ENCODE assay signal across 8 cellular contexts in genomic region chr1:162070094-162070748, GRCh38. TPM values are rescaled to one million over a fixed set of nuclear protein-coding genes. Genes with fewer than 3 reads are reported as not detected.
DNase-seq lines count a peak whose midpoint lies in the region; ATAC-seq and TF ChIP-seq lines count a peak whose summit lies in the region.

No MANE protein-coding gene starts in this region.

- H3K4me3 ChIP-seq in HUES6 (ENCODE audit: low read depth, low read length) (peak overlapping the region; percentile 85), iPS-15b (ENCODE audit: low read depth, low read length) (peak overlapping the region; percentile 75), skeletal muscle tissue (ENCODE audit: low read length in 3 of 3) (peak overlapping the region; percentile 54 to 75 (median 72))

- H3K9me3 ChIP-seq in HUES6 (ENCODE audit: control insufficient read depth, insufficient read depth, low read depth, low read length) (peaks cover 9% of the 10 kb centered on the region), iPS-15b (ENCODE audit: control insufficient read depth, insufficient read depth, low read length) (peaks cover 6% of the 10 kb centered on the region), skeletal muscle tissue (ENCODE audit: control insufficient read depth in 3 of 3, low read length in 3 of 3) (no peaks in the 10 kb centered on the region)

- H3K4me1 Mint-ChIP-seq in Calu3 (ENCODE audit: low read depth, unreplicated experiment) = peaks cover 33% of the 10 kb centered on the region
- no peaks in the 10 kb centered on the region for H3K4me1 Mint-ChIP-seq in activated T-helper 1 cell treated with anti-CD3 and anti-CD28 coated beads, Interleukin-12 subunit alpha, Interleukin-12 subunit beta, Interleukin-2, Interleukin-4 antibody, amounts not matched to agents 30 ng/mL and 10 ng/mL and 1 ng/mL, durations not matched to agents 14 hours and 24 hours and 36 hours (ENCODE audit: low read depth)

- no peaks in the 10 kb centered on the region for H3K27me3 Mint-ChIP-seq in Calu3 (ENCODE audit: unreplicated experiment)
- peaks cover 53% of the 10 kb centered on the region for H3K27me3 Mint-ChIP-seq in activated T-helper 1 cell treated with anti-CD3 and anti-CD28 coated beads, Interleukin-12 subunit alpha, Interleukin-12 subunit beta, Interleukin-2, Interleukin-4 antibody, amounts not matched to agents 30 ng/mL and 10 ng/mL and 1 ng/mL, durations not matched to agents 14 hours and 24 hours and 36 hours (ENCODE audit: insufficient read depth)

- peak overlapping the region; percentile 72 for H3K9ac ChIP-seq in HUES6 (ENCODE audit: low read length)
- H3K9ac ChIP-seq in iPS-15b (ENCODE audit: low read depth, low read length) = peak overlapping the region; percentile 40
- peak overlapping the region; percentile 53 to 76 (median 59) for H3K9ac ChIP-seq in skeletal muscle tissue (ENCODE audit: low read depth in 1 of 3, low read length in 3 of 3)

- H3K27ac Mint-ChIP-seq in Calu3 (ENCODE audit: unreplicated experiment) = no peak overlapping the region
- H3K27ac Mint-ChIP-seq in activated T-helper 1 cell treated with anti-CD3 and anti-CD28 coated beads, Interleukin-12 subunit alpha, Interleukin-12 subunit beta, Interleukin-2, Interleukin-4 antibody, amounts not matched to agents 30 ng/mL and 10 ng/mL and 1 ng/mL, durations not matched to agents 14 hours and 24 hours and 36 hours = no peak overlapping the region

- CTCF ChIA-PET in Calu3 (lab: Charles Lee) = interaction anchor here (0.6 to 1.6 kb wide), 11 partner anchors 11 to 215 kb away, joined by 3 to 8 read pairs (median 4); no protein-coding TSS in a partner anchor

- H3K27me3 ChIP-seq in HUES6 (ENCODE audit: control insufficient read depth, insufficient read depth, low read length) (peaks cover 6% of the 10 kb centered on the region; the same call in 1 of the 2 replicates), iPS-15b (ENCODE audit: control insufficient read depth, insufficient read depth, low read length) (no peaks in the 10 kb centered on the region), skeletal muscle tissue (ENCODE audit: control insufficient read depth in 3 of 3, insufficient read depth in 3 of 3, low read length in 3 of 3) (peaks cover 11 to 32% (median 13%) of the 10 kb centered on the region in 3 donors)

- no peak for TF ChIP-seq CTCF in Calu3 (IDR thresholded peaks at IDR 0.05; ENCODE audit: unreplicated experiment)

- H3K9me3 Mint-ChIP-seq in Calu3 (ENCODE audit: low read depth, unreplicated experiment) = no peaks in the 10 kb centered on the region
- H3K9me3 Mint-ChIP-seq in activated T-helper 1 cell treated with anti-CD3 and anti-CD28 coated beads, Interleukin-12 subunit alpha, Interleukin-12 subunit beta, Interleukin-2, Interleukin-4 antibody, amounts not matched to agents 30 ng/mL and 10 ng/mL and 1 ng/mL, durations not matched to agents 14 hours and 24 hours and 36 hours = no peaks in the 10 kb centered on the region

- BruUV-seq in Calu3 (replicated peaks; lab: Mats Ljungman, UMichigan) = no TSS peak

- intact Hi-C loops in Calu3 (cut with micrococcal nuclease; ENCODE audit: unreplicated experiment) = loop anchor here (5.0 kb wide), 1 partner anchor 152 kb away; no protein-coding TSS in a partner anchor
- intact Hi-C loops in activated T-helper 1 cell treated with anti-CD3 and anti-CD28 coated beads, Interleukin-12 subunit alpha, Interleukin-12 subunit beta, Interleukin-2, Interleukin-4 antibody, amounts not matched to agents 30 ng/mL and 10 ng/mL and 1 ng/mL, durations not matched to agents 14 hours and 24 hours and 36 hours (cut with micrococcal nuclease) = no loop called here

- ATAC-seq in HG02610 (IDR thresholded peaks at IDR 0.05; ENCODE audit: unreplicated experiment) (no peak), GM18868 (IDR thresholded peaks at IDR 0.05; ENCODE audit: unreplicated experiment) (no peak), HG02884 (IDR thresholded peaks at IDR 0.05; ENCODE audit: unreplicated experiment) (no peak)

- H3K27ac ChIP-seq in HUES6 (ENCODE audit: low read depth, low read length) (no peak overlapping the region), skeletal muscle tissue (ENCODE audit: low read depth, low read length) (no peak overlapping the region)

- H3K36me3 ChIP-seq in HUES6 (ENCODE audit: control insufficient read depth, insufficient read depth, low read length) = peaks cover 9% of the 10 kb centered on the region
- H3K36me3 ChIP-seq in iPS-15b (ENCODE audit: control insufficient read depth, insufficient read depth, low read length) = peaks cover 5% of the 10 kb centered on the region
- no peaks in the 10 kb centered on the region for H3K36me3 ChIP-seq in skeletal muscle tissue (ENCODE audit: control insufficient read depth in 3 of 3, insufficient read depth in 3 of 3, low read length in 3 of 3)

- H3K4me3 Mint-ChIP-seq in Calu3 (ENCODE audit: low read depth, unreplicated experiment) = peak overlapping the region; percentile 86
- peak overlapping the region; percentile 80 for H3K4me3 Mint-ChIP-seq in activated T-helper 1 cell treated with anti-CD3 and anti-CD28 coated beads, Interleukin-12 subunit alpha, Interleukin-12 subunit beta, Interleukin-2, Interleukin-4 antibody, amounts not matched to agents 30 ng/mL and 10 ng/mL and 1 ng/mL, durations not matched to agents 14 hours and 24 hours and 36 hours

- H3K4me1 ChIP-seq in HUES6 (ENCODE audit: control insufficient read depth, insufficient read depth, low read length) (peaks cover 27% of the 10 kb centered on the region), iPS-15b (ENCODE audit: control insufficient read depth, insufficient read depth, low read length) (peaks cover 18% of the 10 kb centered on the region), skeletal muscle tissue (ENCODE audit: control insufficient read depth in 3 of 3, insufficient read depth in 3 of 3, low read length in 3 of 3) (peaks cover 8 to 21% (median 13%) of the 10 kb centered on the region in 3 donors)

- H3K36me3 Mint-ChIP-seq in Calu3 (ENCODE audit: insufficient read depth, unreplicated experiment) = peaks cover 20% of the 10 kb centered on the region
- H3K36me3 Mint-ChIP-seq in activated T-helper 1 cell treated with anti-CD3 and anti-CD28 coated beads, Interleukin-12 subunit alpha, Interleukin-12 subunit beta, Interleukin-2, Interleukin-4 antibody, amounts not matched to agents 30 ng/mL and 10 ng/mL and 1 ng/mL, durations not matched to agents 14 hours and 24 hours and 36 hours (ENCODE audit: low read depth) = no peaks in the 10 kb centered on the region

- DNase-seq in Calu3 = peak; percentile 41
- no peak for DNase-seq in activated T-helper 1 cell treated with anti-CD3 and anti-CD28 coated beads, Interleukin-12 subunit alpha, Interleukin-12 subunit beta, Interleukin-2, Interleukin-4 antibody, amounts not matched to agents 30 ng/mL and 10 ng/mL and 1 ng/mL, durations not matched to agents 14 hours and 24 hours and 36 hours (ENCODE audit: low spot score)

RNA-seq across cellular contexts. Expression of gene NOS1AP, which starts 0.7 kb away (rescaled TPM):
- total RNA-seq in Calu3 (2022) (6.7 and 9.9 TPM in 2 replicates), skeletal muscle tissue (under 0.01 TPM)
- total RNA-seq in activated T-helper 1 cell treated with anti-CD3 and anti-CD28 coated beads, Interleukin-12 subunit alpha, Interleukin-12 subunit beta, Interleukin-2, Interleukin-4 antibody, amounts not matched to agents 30 ng/mL and 10 ng/mL and 1 ng/mL, durations not matched to agents 14 hours and 24 hours and 36 hours = 0.10 TPM in 1 of 2 replicates, not detected in the other

RNA-seq across cellular contexts. Expression of gene OLFML2B, which starts 46.6 kb away (rescaled TPM):
- total RNA-seq in Calu3 (2022) (not detected in 2 replicates), skeletal muscle tissue (29.7 TPM)
- not detected in 2 replicates for total RNA-seq in activated T-helper 1 cell treated with anti-CD3 and anti-CD28 coated beads, Interleukin-12 subunit alpha, Interleukin-12 subunit beta, Interleukin-2, Interleukin-4 antibody, amounts not matched to agents 30 ng/mL and 10 ng/mL and 1 ng/mL, durations not matched to agents 14 hours and 24 hours and 36 hours

Comparison
In these comparisons a context has a peak if more than half of its experiments do, and no peak if none do; other contexts are left out.
1. RNA of gene OLFML2B, which starts 46.6 kb away (total RNA-seq): 29.7 TPM in skeletal muscle tissue (single experiment); not detected in Calu3 and not detected in activated T-helper 1 cell treated with anti-CD3 and anti-CD28 coated beads, Interleukin-12 subunit alpha, Interleukin-12 subunit beta, Interleukin-2, Interleukin-4 antibody, amounts not matched to agents 30 ng/mL and 10 ng/mL and 1 ng/mL, durations not matched to agents 14 hours and 24 hours and 36 hours; every median in the first group is over 10 times any median in the second.
2. Peak in every context shown above with its lines, with median percentiles within 50 percentile points of each other: H3K4me3 ChIP-seq and H3K9ac ChIP-seq.